1 cellular context compared by ENCODE assay signal in genomic region chr5:140049713-140050112, GRCh38.
TF ChIP-seq lines count a peak whose summit lies in the region.

No MANE protein-coding gene starts in this region.

TF ChIP-seq in HepG2, 621 proteins besides CTCF, POLR2A, EP300 and RAD21 (continued from another document):
- TF ChIP-seq TSC22D2 (CRISPR knock-in tag; IDR thresholded peaks at IDR 0.05; ENCODE audit: borderline replicate concordance) (no peak), NR3C1 (CRISPR knock-in tag; IDR thresholded peaks at IDR 0.05) (no peak), ZNF713 (CRISPR knock-in tag; IDR thresholded peaks at IDR 0.05) (no peak), ZBTB8A (CRISPR knock-in tag; IDR thresholded peaks at IDR 0.05; ENCODE audit: borderline replicate concordance, low read depth) (no peak), KDM4B (CRISPR knock-in tag; IDR thresholded peaks at IDR 0.05) (no peak), ZNF775 (CRISPR knock-in tag; IDR thresholded peaks at IDR 0.05; ENCODE audit: borderline replicate concordance) (no peak), ZNF451 (CRISPR knock-in tag; IDR thresholded peaks at IDR 0.05) (no peak), ZNF44 (CRISPR knock-in tag; IDR thresholded peaks at IDR 0.05) (no peak), TBX2 (CRISPR knock-in tag; IDR thresholded peaks at IDR 0.05; ENCODE audit: borderline replicate concordance) (no peak), SIN3A (IDR thresholded peaks at IDR 0.05; ENCODE audit: borderline replicate concordance, low read depth, low read length) (no peak), ZNF839 (CRISPR knock-in tag; IDR thresholded peaks at IDR 0.05; ENCODE audit: borderline replicate concordance) (no peak), RFX1 (IDR thresholded peaks at IDR 0.05) (no peak), MAFF (IDR thresholded peaks at IDR 0.05; ENCODE audit: low read depth, low read length) (no peak), FOXC1 (CRISPR knock-in tag; IDR thresholded peaks at IDR 0.05; ENCODE audit: borderline replicate concordance) (no peak), GATAD1 (CRISPR knock-in tag; IDR thresholded peaks at IDR 0.05) (no peak), ZNF513 (CRISPR knock-in tag; conservative IDR thresholded peaks at IDR 0.05) (no peak), ZNF768 (CRISPR knock-in tag; IDR thresholded peaks at IDR 0.05) (peak; percentile 70; the same call in 1 of the 2 replicates), MEIS2 (CRISPR knock-in tag; IDR thresholded peaks at IDR 0.05) (no peak), MATR3 (CRISPR knock-in tag; IDR thresholded peaks at IDR 0.05) (no peak), ZNF143 (CRISPR knock-in tag; IDR thresholded peaks at IDR 0.05) (no peak), ARNT (IDR thresholded peaks at IDR 0.05) (no peak), CREB1 (IDR thresholded peaks at IDR 0.05) (no peak), CREB1 (CRISPR knock-in tag; IDR thresholded peaks at IDR 0.05) (no peak), ZNF329 (CRISPR knock-in tag; IDR thresholded peaks at IDR 0.05; ENCODE audit: low read depth) (no peak), KLF16 (CRISPR knock-in tag; IDR thresholded peaks at IDR 0.05) (no peak), HNF4G (IDR thresholded peaks at IDR 0.05; ENCODE audit: borderline replicate concordance, low read depth, low read length) (no peak), HNF4G (CRISPR knock-in tag; IDR thresholded peaks at IDR 0.05; ENCODE audit: borderline replicate concordance, low read depth) (no peak), ZNF232 (CRISPR knock-in tag; IDR thresholded peaks at IDR 0.05; ENCODE audit: borderline replicate concordance) (no peak), TCF7 (IDR thresholded peaks at IDR 0.05; ENCODE audit: low read depth) (no peak), CBX5 (CRISPR knock-in tag; IDR thresholded peaks at IDR 0.05; ENCODE audit: borderline replicate concordance) (no peak), RXRB (CRISPR knock-in tag; IDR thresholded peaks at IDR 0.05; ENCODE audit: borderline replicate concordance) (peak; percentile 49; the same call in 1 of the 2 replicates), CENPX (CRISPR knock-in tag; IDR thresholded peaks at IDR 0.05) (no peak), ZNF563 (CRISPR knock-in tag; IDR thresholded peaks at IDR 0.05) (no peak), RORA (CRISPR knock-in tag; IDR thresholded peaks at IDR 0.05) (no peak), WIZ (CRISPR knock-in tag; IDR thresholded peaks at IDR 0.05) (no peak), ZNF331 (CRISPR knock-in tag; IDR thresholded peaks at IDR 0.05) (no peak), FOSL2 (CRISPR knock-in tag; IDR thresholded peaks at IDR 0.05) (no peak), TCF7L2 (IDR thresholded peaks at IDR 0.05; ENCODE audit: low read depth, low read length) (no peak), PRDM4 (CRISPR knock-in tag; IDR thresholded peaks at IDR 0.05; ENCODE audit: borderline replicate concordance) (no peak), FLYWCH1 (CRISPR knock-in tag; IDR thresholded peaks at IDR 0.05) (no peak)
- TF ChIP-seq, protein P1, sequence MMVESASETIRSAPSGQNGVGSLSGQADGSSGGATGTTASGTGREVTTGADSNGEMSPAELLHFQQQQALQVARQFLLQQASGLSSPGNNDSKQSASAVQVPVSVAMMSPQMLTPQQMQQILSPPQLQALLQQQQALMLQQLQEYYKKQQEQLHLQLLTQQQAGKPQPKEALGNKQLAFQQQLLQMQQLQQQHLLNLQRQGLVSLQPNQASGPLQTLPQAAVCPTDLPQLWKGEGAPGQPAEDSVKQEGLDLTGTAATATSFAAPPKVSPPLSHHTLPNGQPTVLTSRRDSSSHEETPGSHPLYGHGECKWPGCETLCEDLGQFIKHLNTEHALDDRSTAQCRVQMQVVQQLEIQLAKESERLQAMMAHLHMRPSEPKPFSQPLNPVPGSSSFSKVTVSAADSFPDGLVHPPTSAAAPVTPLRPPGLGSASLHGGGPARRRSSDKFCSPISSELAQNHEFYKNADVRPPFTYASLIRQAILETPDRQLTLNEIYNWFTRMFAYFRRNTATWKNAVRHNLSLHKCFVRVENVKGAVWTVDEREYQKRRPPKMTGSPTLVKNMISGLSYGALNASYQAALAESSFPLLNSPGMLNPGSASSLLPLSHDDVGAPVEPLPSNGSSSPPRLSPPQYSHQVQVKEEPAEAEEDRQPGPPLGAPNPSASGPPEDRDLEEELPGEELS (CRISPR knock-in tag; IDR thresholded peaks at IDR 0.05) = 0 out of 2 replicates have a peak, but pooled peaks have one; percentile 18
- TF ChIP-seq, protein P2, sequence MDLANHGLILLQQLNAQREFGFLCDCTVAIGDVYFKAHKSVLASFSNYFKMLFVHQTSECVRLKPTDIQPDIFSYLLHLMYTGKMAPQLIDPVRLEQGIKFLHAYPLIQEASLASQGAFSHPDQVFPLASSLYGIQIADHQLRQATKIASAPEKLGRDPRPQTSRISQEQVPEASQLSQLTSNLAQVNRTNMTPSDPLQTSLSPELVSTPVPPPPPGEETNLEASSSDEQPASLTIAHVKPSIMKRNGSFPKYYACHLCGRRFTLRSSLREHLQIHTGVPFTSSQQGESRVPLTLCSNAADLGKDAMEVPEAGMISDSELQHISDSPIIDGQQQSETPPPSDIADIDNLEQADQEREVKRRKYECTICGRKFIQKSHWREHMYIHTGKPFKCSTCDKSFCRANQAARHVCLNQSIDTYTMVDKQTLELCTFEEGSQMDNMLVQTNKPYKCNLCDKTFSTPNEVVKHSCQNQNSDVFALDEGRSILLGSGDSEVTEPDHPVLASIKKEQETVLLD (CRISPR knock-in tag; IDR thresholded peaks at IDR 0.05; ENCODE audit: low read depth) = no peak
- TF ChIP-seq, protein P3, sequence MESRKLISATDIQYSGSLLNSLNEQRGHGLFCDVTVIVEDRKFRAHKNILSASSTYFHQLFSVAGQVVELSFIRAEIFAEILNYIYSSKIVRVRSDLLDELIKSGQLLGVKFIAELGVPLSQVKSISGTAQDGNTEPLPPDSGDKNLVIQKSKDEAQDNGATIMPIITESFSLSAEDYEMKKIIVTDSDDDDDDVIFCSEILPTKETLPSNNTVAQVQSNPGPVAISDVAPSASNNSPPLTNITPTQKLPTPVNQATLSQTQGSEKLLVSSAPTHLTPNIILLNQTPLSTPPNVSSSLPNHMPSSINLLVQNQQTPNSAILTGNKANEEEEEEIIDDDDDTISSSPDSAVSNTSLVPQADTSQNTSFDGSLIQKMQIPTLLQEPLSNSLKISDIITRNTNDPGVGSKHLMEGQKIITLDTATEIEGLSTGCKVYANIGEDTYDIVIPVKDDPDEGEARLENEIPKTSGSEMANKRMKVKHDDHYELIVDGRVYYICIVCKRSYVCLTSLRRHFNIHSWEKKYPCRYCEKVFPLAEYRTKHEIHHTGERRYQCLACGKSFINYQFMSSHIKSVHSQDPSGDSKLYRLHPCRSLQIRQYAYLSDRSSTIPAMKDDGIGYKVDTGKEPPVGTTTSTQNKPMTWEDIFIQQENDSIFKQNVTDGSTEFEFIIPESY (CRISPR knock-in tag; IDR thresholded peaks at IDR 0.05) = no peak
- TF ChIP-seq, protein P4, sequence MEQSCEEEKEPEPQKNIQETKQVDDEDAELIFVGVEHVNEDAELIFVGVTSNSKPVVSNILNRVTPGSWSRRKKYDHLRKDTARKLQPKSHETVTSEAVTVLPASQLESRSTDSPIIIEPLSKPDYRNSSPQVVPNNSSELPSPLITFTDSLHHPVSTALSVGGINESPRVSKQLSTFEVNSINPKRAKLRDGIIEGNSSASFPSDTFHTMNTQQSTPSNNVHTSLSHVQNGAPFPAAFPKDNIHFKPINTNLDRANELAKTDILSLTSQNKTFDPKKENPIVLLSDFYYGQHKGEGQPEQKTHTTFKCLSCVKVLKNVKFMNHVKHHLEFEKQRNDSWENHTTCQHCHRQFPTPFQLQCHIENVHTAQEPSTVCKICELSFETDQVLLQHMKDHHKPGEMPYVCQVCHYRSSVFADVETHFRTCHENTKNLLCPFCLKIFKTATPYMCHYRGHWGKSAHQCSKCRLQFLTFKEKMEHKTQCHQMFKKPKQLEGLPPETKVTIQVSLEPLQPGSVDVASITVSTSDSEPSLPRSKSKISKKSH (CRISPR knock-in tag; IDR thresholded peaks at IDR 0.05; ENCODE audit: borderline replicate concordance) = no peak
- TF ChIP-seq, protein P5, sequence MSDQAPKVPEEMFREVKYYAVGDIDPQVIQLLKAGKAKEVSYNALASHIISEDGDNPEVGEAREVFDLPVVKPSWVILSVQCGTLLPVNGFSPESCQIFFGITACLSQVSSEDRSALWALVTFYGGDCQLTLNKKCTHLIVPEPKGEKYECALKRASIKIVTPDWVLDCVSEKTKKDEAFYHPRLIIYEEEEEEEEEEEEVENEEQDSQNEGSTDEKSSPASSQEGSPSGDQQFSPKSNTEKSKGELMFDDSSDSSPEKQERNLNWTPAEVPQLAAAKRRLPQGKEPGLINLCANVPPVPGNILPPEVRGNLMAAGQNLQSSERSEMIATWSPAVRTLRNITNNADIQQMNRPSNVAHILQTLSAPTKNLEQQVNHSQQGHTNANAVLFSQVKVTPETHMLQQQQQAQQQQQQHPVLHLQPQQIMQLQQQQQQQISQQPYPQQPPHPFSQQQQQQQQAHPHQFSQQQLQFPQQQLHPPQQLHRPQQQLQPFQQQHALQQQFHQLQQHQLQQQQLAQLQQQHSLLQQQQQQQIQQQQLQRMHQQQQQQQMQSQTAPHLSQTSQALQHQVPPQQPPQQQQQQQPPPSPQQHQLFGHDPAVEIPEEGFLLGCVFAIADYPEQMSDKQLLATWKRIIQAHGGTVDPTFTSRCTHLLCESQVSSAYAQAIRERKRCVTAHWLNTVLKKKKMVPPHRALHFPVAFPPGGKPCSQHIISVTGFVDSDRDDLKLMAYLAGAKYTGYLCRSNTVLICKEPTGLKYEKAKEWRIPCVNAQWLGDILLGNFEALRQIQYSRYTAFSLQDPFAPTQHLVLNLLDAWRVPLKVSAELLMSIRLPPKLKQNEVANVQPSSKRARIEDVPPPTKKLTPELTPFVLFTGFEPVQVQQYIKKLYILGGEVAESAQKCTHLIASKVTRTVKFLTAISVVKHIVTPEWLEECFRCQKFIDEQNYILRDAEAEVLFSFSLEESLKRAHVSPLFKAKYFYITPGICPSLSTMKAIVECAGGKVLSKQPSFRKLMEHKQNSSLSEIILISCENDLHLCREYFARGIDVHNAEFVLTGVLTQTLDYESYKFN (CRISPR knock-in tag; conservative IDR thresholded peaks at IDR 0.05) = no peak
- TF ChIP-seq, protein P6, sequence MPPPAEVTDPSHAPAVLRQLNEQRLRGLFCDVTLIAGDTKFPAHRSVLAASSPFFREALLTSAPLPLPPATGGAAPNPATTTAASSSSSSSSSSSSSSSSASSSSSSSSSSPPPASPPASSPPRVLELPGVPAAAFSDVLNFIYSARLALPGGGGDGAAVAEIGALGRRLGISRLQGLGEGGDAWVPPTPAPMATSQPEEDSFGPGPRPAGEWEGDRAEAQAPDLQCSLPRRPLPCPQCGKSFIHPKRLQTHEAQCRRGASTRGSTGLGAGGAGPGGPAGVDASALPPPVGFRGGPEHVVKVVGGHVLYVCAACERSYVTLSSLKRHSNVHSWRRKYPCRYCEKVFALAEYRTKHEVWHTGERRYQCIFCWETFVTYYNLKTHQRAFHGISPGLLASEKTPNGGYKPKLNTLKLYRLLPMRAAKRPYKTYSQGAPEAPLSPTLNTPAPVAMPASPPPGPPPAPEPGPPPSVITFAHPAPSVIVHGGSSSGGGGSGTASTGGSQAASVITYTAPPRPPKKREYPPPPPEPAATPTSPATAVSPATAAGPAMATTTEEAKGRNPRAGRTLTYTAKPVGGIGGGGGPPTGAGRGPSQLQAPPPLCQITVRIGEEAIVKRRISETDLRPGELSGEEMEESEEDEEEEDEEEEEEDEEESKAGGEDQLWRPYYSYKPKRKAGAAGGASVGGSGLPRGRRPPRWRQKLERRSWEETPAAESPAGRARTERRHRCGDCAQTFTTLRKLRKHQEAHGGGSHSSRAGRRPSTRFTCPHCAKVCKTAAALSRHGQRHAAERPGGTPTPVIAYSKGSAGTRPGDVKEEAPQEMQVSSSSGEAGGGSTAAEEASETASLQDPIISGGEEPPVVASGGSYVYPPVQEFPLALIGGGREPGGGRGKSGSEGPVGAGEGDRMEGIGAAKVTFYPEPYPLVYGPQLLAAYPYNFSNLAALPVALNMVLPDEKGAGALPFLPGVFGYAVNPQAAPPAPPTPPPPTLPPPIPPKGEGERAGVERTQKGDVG (CRISPR knock-in tag; IDR thresholded peaks at IDR 0.05; ENCODE audit: borderline replicate concordance) = no peak
